ENCODE assay signal across 11 cellular contexts in the genomic region with DNA sequence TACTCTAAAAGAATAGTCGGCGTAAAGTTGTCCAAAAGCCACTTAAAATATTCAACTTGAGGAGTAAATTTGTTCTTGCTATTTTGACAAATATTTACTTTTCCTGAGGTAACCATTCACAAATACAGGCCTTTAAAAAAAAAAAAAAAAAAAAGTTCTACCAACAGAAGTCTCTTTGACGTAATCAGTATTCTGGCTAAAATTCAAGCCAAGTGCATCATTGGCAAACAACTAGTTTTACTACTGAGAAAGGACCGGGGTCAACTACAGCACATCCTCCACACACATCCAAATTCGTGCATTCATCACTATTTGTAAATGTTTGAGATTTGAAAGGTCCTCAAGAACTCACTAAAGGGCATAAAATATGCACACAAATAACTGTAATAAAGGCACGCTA. TPM values are rescaled to one million over a fixed set of nuclear protein-coding genes. Genes with fewer than 3 reads are reported as not detected.
DNase-seq lines count a peak whose midpoint lies in the region; ATAC-seq and TF ChIP-seq lines count a peak whose summit lies in the region.
"Had no signal": no experiment of that assay in that cellular context is flagged by ENCODE, and none has a peak within 500 bp of the region (broad histone marks: within the 10 kb centered on the region; RNA-seq: fewer than 3 reads in every experiment).

No MANE protein-coding gene starts in this region.

- no peak overlapping the region for H3K27ac Mint-ChIP-seq in T-helper 2 cell treated with Interferon-gamma antibody and Interleukin-4, amounts not matched to agents 5 μg/mL and 100 μg/mL, for 36 hours
- H3K27ac Mint-ChIP-seq in stimulated activated effector memory CD8-positive, alpha-beta T cell treated with anti-CD3 and anti-CD28 coated beads, Interleukin-12 subunit alpha, Interleukin-12 subunit beta, amount 100 ng/mL, for 72 hours: no peak overlapping the region

- no peaks in the 10 kb centered on the region for H3K9me3 Mint-ChIP-seq in T-helper 2 cell treated with Interferon-gamma antibody and Interleukin-4, amounts not matched to agents 5 μg/mL and 100 μg/mL, for 36 hours
- no peaks in the 10 kb centered on the region for H3K9me3 Mint-ChIP-seq in stimulated activated effector memory CD8-positive, alpha-beta T cell treated with anti-CD3 and anti-CD28 coated beads, Interleukin-12 subunit alpha, Interleukin-12 subunit beta, amount 100 ng/mL, for 72 hours

- H3K27ac ChIP-seq in uterus: peak overlapping the region in 1 of 2 donors; percentile 89

- no peaks in the 10 kb centered on the region for H3K36me3 ChIP-seq in uterus

- peaks cover 0 to 3% of the 10 kb centered on the region in 2 donors for H3K4me1 ChIP-seq in uterus

- peak overlapping the region; percentile 74 for H3K4me3 ChIP-seq in astrocyte of the cerebellum (ENCODE audit: low read depth, low read length)
- no peak overlapping the region for H3K4me3 ChIP-seq in uterus

- no peak for ATAC-seq in stimulated activated effector memory CD8-positive, alpha-beta T cell treated with anti-CD3 and anti-CD28 coated beads, Interleukin-12 subunit alpha, Interleukin-12 subunit beta, amount 100 ng/mL, for 72 hours

- H3K9me3 ChIP-seq in uterus: no peaks in the 10 kb centered on the region

- H3K36me3 Mint-ChIP-seq in T-helper 2 cell treated with Interferon-gamma antibody and Interleukin-4, amounts not matched to agents 5 μg/mL and 100 μg/mL, for 36 hours (ENCODE audit: low read depth): peaks cover 2% of the 10 kb centered on the region
- peaks cover 7% of the 10 kb centered on the region for H3K36me3 Mint-ChIP-seq in stimulated activated effector memory CD8-positive, alpha-beta T cell treated with anti-CD3 and anti-CD28 coated beads, Interleukin-12 subunit alpha, Interleukin-12 subunit beta, amount 100 ng/mL, for 72 hours

- intact Hi-C loops in uterus (cut with DNase I; ENCODE audit: low total_unique reads): no loop called here

- no peak for DNase-seq in T-helper 2 cell treated with Interferon-gamma antibody and Interleukin-4, amounts not matched to agents 5 μg/mL and 100 μg/mL, for 36 hours (ENCODE audit: low spot score)
- no peak for DNase-seq in T-helper 2 cell
- peak; percentile 34 for DNase-seq in astrocyte of the cerebellum (ENCODE audit: low read depth)
- DNase-seq in inferior parietal cortex (ENCODE audit: extremely low spot score): peak; percentile 20
- DNase-seq in stimulated activated effector memory CD8-positive, alpha-beta T cell treated with anti-CD3 and anti-CD28 coated beads, Interleukin-12 subunit alpha, Interleukin-12 subunit beta, amount 100 ng/mL, for 72 hours (ENCODE audit: low spot score in 2 of 2): no peak
- no peak for DNase-seq in uterus
- DNase-seq in DMS114 treated with DMSO at 0.1 percent for 48 hours (lab: John Stamatoyannopoulos, UW; ENCODE audit: unreplicated experiment): no peak
- no peak for DNase-seq in NCI-H1105 (lab: John Stamatoyannopoulos, UW)
- DNase-seq: NCI-H2081 treated with DMSO at 0.1 percent for 48 hours had no signal

- H3K4me1 Mint-ChIP-seq in T-helper 2 cell treated with Interferon-gamma antibody and Interleukin-4, amounts not matched to agents 5 μg/mL and 100 μg/mL, for 36 hours (ENCODE audit: low read depth): peaks cover 7% of the 10 kb centered on the region
- H3K4me1 Mint-ChIP-seq in stimulated activated effector memory CD8-positive, alpha-beta T cell treated with anti-CD3 and anti-CD28 coated beads, Interleukin-12 subunit alpha, Interleukin-12 subunit beta, amount 100 ng/mL, for 72 hours: peaks cover 11% of the 10 kb centered on the region

- no peaks in the 10 kb centered on the region for H3K27me3 ChIP-seq in uterus

- in situ Hi-C loops in astrocyte of the cerebellum (cut with HindIII; ENCODE audit: low sequenced_read_pairs): no loop called here

- H3K27me3 Mint-ChIP-seq in T-helper 2 cell treated with Interferon-gamma antibody and Interleukin-4, amounts not matched to agents 5 μg/mL and 100 μg/mL, for 36 hours (ENCODE audit: low read depth): peaks cover 8% of the 10 kb centered on the region

- TF ChIP-seq POLR2A in uterus (IDR thresholded peaks at IDR 0.05): no peak

- TF ChIP-seq CTCF in astrocyte of the cerebellum (IDR thresholded peaks at IDR 0.05; ENCODE audit: low read depth, low read length, missing control alignments): no peak
- no peak for TF ChIP-seq CTCF in uterus (IDR thresholded peaks at IDR 0.05)

- H3K4me3 Mint-ChIP-seq in T-helper 2 cell treated with Interferon-gamma antibody and Interleukin-4, amounts not matched to agents 5 μg/mL and 100 μg/mL, for 36 hours: peak overlapping the region; percentile 42
- peak overlapping the region; percentile 68 for H3K4me3 Mint-ChIP-seq in stimulated activated effector memory CD8-positive, alpha-beta T cell treated with anti-CD3 and anti-CD28 coated beads, Interleukin-12 subunit alpha, Interleukin-12 subunit beta, amount 100 ng/mL, for 72 hours

RNA-seq across cellular contexts. Expression of a gene that starts 2.0 kb away (rescaled TPM):
- total RNA-seq in uterus: 100 to 1,000 TPM in 2 of 4 donors, 10 to 100 TPM in 2; 75.3 to 175 (median 97.6) TPM

RNA-seq across cellular contexts. Expression of a gene that starts 33.1 kb away (rescaled TPM):
- not detected for total RNA-seq in uterus
- total RNA-seq: A673, glomerular endothelial cell had no signal

RNA-seq across cellular contexts. Expression of a gene that starts 44.9 kb away (rescaled TPM):
- 10 to 100 TPM in 2 of 4 donors, under 1 TPM in 1, not detected in 1; 0.51 to 23.2 (median 15.3) TPM for total RNA-seq in uterus

Comparison
In these comparisons a context has a peak if more than half of its experiments do, and no peak if none do; other contexts are left out.
1. DNase-seq: peak in astrocyte of the cerebellum (single experiment) and inferior parietal cortex (single experiment); none in T-helper 2 cell treated with Interferon-gamma antibody and Interleukin-4, amounts not matched to agents 5 μg/mL and 100 μg/mL, for 36 hours (single experiment), T-helper 2 cell (0 of 5), stimulated activated effector memory CD8-positive, alpha-beta T cell treated with anti-CD3 and anti-CD28 coated beads, Interleukin-12 subunit alpha, Interleukin-12 subunit beta, amount 100 ng/mL, for 72 hours (0 of 2), uterus (0 of 2), DMS114 treated with DMSO at 0.1 percent for 48 hours (single experiment) and NCI-H1105 (single experiment).